ENCODE assay signal across 11 cellular contexts in the genomic region with DNA sequence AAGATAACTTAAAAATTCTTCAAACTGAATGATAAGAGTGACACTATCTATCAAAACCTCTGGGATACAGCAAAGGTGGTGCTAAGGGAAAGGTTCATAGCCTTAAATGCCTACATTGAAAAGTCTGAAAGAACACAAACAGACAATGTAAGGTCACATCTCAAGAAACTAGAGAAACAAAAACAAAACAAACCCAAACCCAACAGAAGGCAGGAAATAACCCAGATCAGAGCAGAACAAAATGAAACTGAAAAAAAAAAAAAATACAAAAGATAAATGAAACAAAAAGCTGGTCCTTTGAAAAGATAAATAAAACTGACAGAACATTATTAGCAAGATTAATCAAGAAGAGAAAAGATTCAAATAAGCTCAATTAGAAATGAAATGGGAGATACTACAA. TPM values are rescaled to one million over a fixed set of nuclear protein-coding genes. Genes with fewer than 3 reads are reported as not detected.
DNase-seq lines count a peak whose midpoint lies in the region; ATAC-seq, FAIRE-seq and TF ChIP-seq lines count a peak whose summit lies in the region.
"Had no signal": no experiment of that assay in that cellular context is flagged by ENCODE, and none has a peak within 500 bp of the region (broad histone marks: within the 10 kb centered on the region; RNA-seq: fewer than 3 reads in every experiment).

No MANE protein-coding gene starts in this region.

- H3K4me3 ChIP-seq in kidney (ENCODE audit: low read length in 2 of 2): no peak overlapping the region
- H3K4me3 ChIP-seq: breast epithelium, SK-N-MC had no signal

- H3K9me3 ChIP-seq in kidney (ENCODE audit: control insufficient read depth in 1 of 2, low read length in 2 of 2): no peaks in the 10 kb centered on the region
- H3K9me3 ChIP-seq: breast epithelium had no signal

- no peak overlapping the region for H3K27ac ChIP-seq in kidney (ENCODE audit: low read depth in 2 of 2, low read length in 2 of 2)
- H3K27ac ChIP-seq: SK-N-MC had no signal

- peaks cover 25% of the 10 kb centered on the region for H3K36me3 Mint-ChIP-seq in type B pancreatic cell

- TF ChIP-seq CTCF in kidney (IDR thresholded peaks at IDR 0.05; ENCODE audit: borderline replicate concordance, extremely low read depth, insufficient read depth): no peak
- no peak for TF ChIP-seq CTCF in type B pancreatic cell (conservative IDR thresholded peaks at IDR 0.05)

- H3K36me3 ChIP-seq in kidney (ENCODE audit: control insufficient read depth in 1 of 2, insufficient read depth in 2 of 2, low read length in 2 of 2): no peaks in the 10 kb centered on the region
- H3K36me3 ChIP-seq: breast epithelium had no signal

- no peak overlapping the region for H3K4me3 Mint-ChIP-seq in type B pancreatic cell

- H3K9ac ChIP-seq in kidney (ENCODE audit: low read length in 2 of 2): no peak overlapping the region

- no peaks in the 10 kb centered on the region for H3K4me1 ChIP-seq in kidney (ENCODE audit: control insufficient read depth in 1 of 2, insufficient read depth in 1 of 2, low read depth in 1 of 2, low read length in 2 of 2)

- no peak overlapping the region for H3K27ac Mint-ChIP-seq in type B pancreatic cell

- TF ChIP-seq POLR2A in erythroblast (IDR thresholded peaks at IDR 0.05; ENCODE audit: low read length): no peak

- intact Hi-C loops in kidney (cut with DNase I): no loop called here

- FAIRE-seq in kidney (lab: Jason Lieb, UNC): peak; percentile 74

- no peaks in the 10 kb centered on the region for H3K9me3 Mint-ChIP-seq in type B pancreatic cell

- ATAC-seq in GM18867 (IDR thresholded peaks at IDR 0.05; ENCODE audit: unreplicated experiment): peak; percentile 92
- peak; percentile 86 for ATAC-seq in GM21723 (IDR thresholded peaks at IDR 0.05; ENCODE audit: unreplicated experiment)
- peak; percentile 77 for ATAC-seq in HG03521 (IDR thresholded peaks at IDR 0.05; ENCODE audit: unreplicated experiment)
- ATAC-seq: left lobe of liver had no signal

- peaks cover 23% of the 10 kb centered on the region for H3K4me1 Mint-ChIP-seq in type B pancreatic cell (ENCODE audit: unreplicated experiment)

- no peaks in the 10 kb centered on the region for H3K27me3 Mint-ChIP-seq in type B pancreatic cell

- DNase-seq in kidney: no peak
- no peak for DNase-seq in NCI-H1436 (lab: John Stamatoyannopoulos, UW)
- no peak for DNase-seq in NCI-H82 (lab: John Stamatoyannopoulos, UW)
- DNase-seq in type B pancreatic cell (ENCODE audit: extremely low spot score, unreplicated experiment): no peak
- DNase-seq in erythroblast (lab: John Stamatoyannopoulos, UW): no peak

RNA-seq across cellular contexts. Expression of a gene that starts 6.8 kb away (rescaled TPM):
- 57.3 TPM for total RNA-seq in kidney
- polyA plus RNA-seq in kidney (ENCODE audit: insufficient read depth, low read depth, low replicate concordance): 19.2 TPM
- total RNA-seq in type B pancreatic cell (ENCODE audit: low replicate concordance): 46.9 and 54.3 TPM in 2 replicates

RNA-seq across cellular contexts. Expression of a gene that starts 34.7 kb away (rescaled TPM):
- not detected for total RNA-seq in kidney
- not detected for polyA plus RNA-seq in kidney (ENCODE audit: insufficient read depth, low read depth, low replicate concordance)
- 0.60 and 3.8 TPM in 2 replicates for total RNA-seq in type B pancreatic cell (ENCODE audit: low replicate concordance)
- total RNA-seq: left lobe of liver had no signal
